8 cellular contexts compared by ENCODE assay signal in the genomic region with DNA sequence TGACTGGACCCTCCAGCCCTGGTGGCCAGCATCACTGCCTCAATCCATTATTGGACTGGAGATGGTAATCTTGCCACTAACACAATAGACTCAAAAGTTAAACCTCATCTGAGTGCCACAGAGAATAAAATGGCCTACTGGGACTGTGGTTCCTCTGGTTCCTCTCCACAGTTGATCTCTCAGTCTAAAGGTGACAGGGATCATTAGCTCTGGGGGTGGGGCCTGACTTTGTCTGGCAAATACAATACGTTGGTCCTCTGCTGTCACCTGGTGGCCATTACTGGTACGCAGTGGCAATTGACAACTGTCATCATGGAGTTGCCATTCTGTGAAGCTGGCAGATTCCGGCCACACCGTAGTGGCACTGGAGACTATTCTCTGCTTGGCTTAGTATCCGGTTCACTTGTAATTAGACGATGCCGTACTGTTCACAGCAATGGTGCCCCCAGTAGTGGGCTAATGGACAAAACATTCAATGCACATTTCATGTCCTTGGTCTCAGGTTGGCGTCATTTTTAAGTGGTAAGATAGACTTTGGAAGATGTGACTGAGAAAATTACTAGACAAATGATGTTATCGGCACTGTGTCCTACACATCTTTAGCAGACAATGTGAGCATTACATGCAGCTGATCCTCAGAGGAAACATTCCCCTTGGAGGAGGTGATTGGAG. TPM values are rescaled to one million over a fixed set of nuclear protein-coding genes. Genes with fewer than 3 reads are reported as not detected.
DNase-seq lines count a peak whose midpoint lies in the region; ATAC-seq and TF ChIP-seq lines count a peak whose summit lies in the region.

No MANE protein-coding gene starts in this region.

- peak; percentile 90 for ATAC-seq in GM19324 (IDR thresholded peaks at IDR 0.05; ENCODE audit: low FRiP score, unreplicated experiment)
- peak; percentile 98 for ATAC-seq in HG03354 (IDR thresholded peaks at IDR 0.05; ENCODE audit: poor library complexity, severe bottlenecking, unreplicated experiment)

- 37 to 38% methylated on average over 9 of the region's 9 CpGs for WGBS in lower leg skin, 2 donors

- intact Hi-C loops in lower leg skin (cut with DNase I; ENCODE audit: low total_unique reads) = loop anchor here (5.0 kb wide), 1 partner anchor 149 kb away; no protein-coding TSS in a partner anchor

- H3K4me3 ChIP-seq in coronary artery (no peak overlapping the region), lower leg skin (ENCODE audit: low read depth, poor library complexity, severe bottlenecking) (no peak overlapping the region)

- H3K27ac ChIP-seq in coronary artery = no peak overlapping the region

- DNase-seq in C1 segment of cervical spinal cord (lab: John Stamatoyannopoulos, UW) (peak in 8 of 14 donors; percentile 3 to 45 (median 23)), NCI-H446 treated with DMSO at 0.1 percent for 48 hours (lab: John Stamatoyannopoulos, UW) (peak; percentile 4), coronary artery (ENCODE audit: low spot score) (no peak), lower leg skin (ENCODE audit: low spot score in 2 of 2) (peak; percentile 80 to 93)
- DNase-seq in activated CD4-positive, alpha-beta T cell treated with anti-CD3 and anti-CD28 coated beads for 48 hours = peak; percentile 92
- DNase-seq in stimulated activated CD8-positive, alpha-beta memory T cell treated with anti-CD3 and anti-CD28 coated beads, Interleukin-12 subunit alpha, Interleukin-12 subunit beta, amount 100 ng/mL, for 4 hours (ENCODE audit: low read depth) = peak; percentile 38

- TF ChIP-seq CTCF in coronary artery (IDR thresholded peaks at IDR 0.05) = peak; percentile 86
- peak in 1 of 3 donors; percentile 86 for TF ChIP-seq CTCF in lower leg skin (IDR thresholded peaks at IDR 0.05)

- TF ChIP-seq POLR2A in lower leg skin (IDR thresholded peaks at IDR 0.05) = no peak

RNA-seq across cellular contexts. Expression of gene FGFBP2, which starts 6.7 kb away (rescaled TPM):
- 10 to 100 TPM in 2 of 4 donors, 1 to 10 TPM in 2; 2.3 to 29.0 (median 8.3) TPM for total RNA-seq in lower leg skin

RNA-seq across cellular contexts. Expression of gene FGFBP1, which starts 17.8 kb away (rescaled TPM):
- total RNA-seq in lower leg skin = 100 to 1,000 TPM in 2 of 4 donors, 10 to 100 TPM in 2; 42.3 to 141 (median 78.5) TPM
